Comparison of ENCODE assay signal across 30 cellular contexts in the genomic region with DNA sequence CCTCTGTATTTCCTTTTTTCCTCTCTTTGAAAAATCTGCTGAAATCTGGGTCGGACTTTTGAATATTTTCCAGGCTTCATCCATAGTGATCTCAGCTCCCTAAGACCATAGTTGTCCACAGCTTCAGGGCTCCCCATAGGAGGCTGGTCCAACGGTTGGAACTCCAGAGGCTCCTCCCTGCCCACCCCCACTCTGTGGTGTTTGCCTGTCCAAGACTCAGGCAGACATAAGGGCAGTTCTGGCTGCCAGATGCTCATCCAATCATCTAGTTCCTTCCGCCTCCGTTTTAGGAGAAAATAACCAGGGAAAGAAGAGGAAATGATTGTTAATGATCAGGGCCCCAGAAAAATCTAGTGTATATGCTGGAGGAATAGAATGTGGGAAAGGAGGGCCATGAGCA. TPM values are rescaled to one million over a fixed set of nuclear protein-coding genes. Genes with fewer than 3 reads are reported as not detected.
A peak's percentile ranks its signal among the peaks of the same experiment; 100 is the strongest.
DNase-seq lines count a peak whose midpoint lies in the region; ATAC-seq and TF ChIP-seq lines count a peak whose summit lies in the region.
"Had no signal": no experiment of that assay in that cellular context is flagged by ENCODE, and none has a peak within 500 bp of the region (broad histone marks: within the 10 kb centered on the region; RNA-seq: fewer than 3 reads in every experiment).

No MANE protein-coding gene starts in this region.

- H3K36me3 Mint-ChIP-seq in nephron progenitor cell (ENCODE audit: low read depth): no peaks in the 10 kb centered on the region

- peaks cover 13% of the 10 kb centered on the region for H3K4me1 ChIP-seq in BE2C
- H3K4me1 ChIP-seq: A549, body of pancreas, right atrium auricular region, suprapubic skin had no signal

- ATAC-seq in SK-N-SH treated with all-trans-retinoic acid at 6 μM for 48 hours: peak; percentile 69; the same call in 2 of the 3 replicates
- no peak for ATAC-seq in HG02970 (IDR thresholded peaks at IDR 0.05; ENCODE audit: low FRiP score, unreplicated experiment)
- ATAC-seq: A549; activated CD4-positive, alpha-beta T cell treated with anti-CD3 and anti-CD28 coated beads for 36 hours; activated CD8-positive, alpha-beta T cell treated with anti-CD3 and anti-CD28 coated beads for 36 hours; body of pancreas; GM12878; left lobe of liver; Right ventricle myocardium inferior had no signal

- DNase-seq in BE2C: peak; percentile 34
- DNase-seq in NCI-H2227 (lab: John Stamatoyannopoulos, UW; ENCODE audit: unreplicated experiment): peak; percentile 53
- peak; percentile 12 for DNase-seq in nephron progenitor cell
- no peak for DNase-seq in NCI-H2081 treated with DMSO at 0.1 percent for 48 hours (lab: John Stamatoyannopoulos, UW)
- DNase-seq in NCI-H510A treated with DMSO at 0.1 percent for 48 hours (lab: John Stamatoyannopoulos, UW): no peak
- DNase-seq in dorsolateral prefrontal cortex: no peak
- DNase-seq: activated CD4-positive, alpha-beta T cell treated with anti-CD3 and anti-CD28 coated beads for 36 hours; activated CD8-positive, alpha-beta memory T cell treated with anti-CD3 and anti-CD28 coated beads, Interleukin-2, amount 50 U/mL, for 48 hours; activated CD8-positive, alpha-beta T cell treated with anti-CD3 and anti-CD28 coated beads for 36 hours; activated naive CD4-positive, alpha-beta T cell treated with anti-CD3 and anti-CD28 coated beads for 36 hours; body of pancreas; CD4-positive, alpha-beta memory T cell; Karpas-422; NCI-H1417; NCI-H2081; PC-9; small intestine; stimulated activated naive CD4-positive, alpha-beta T cell treated with Interleukin-2 at 50 U/mL for 16 hours had no signal

- no peaks in the 10 kb centered on the region for H3K9me3 ChIP-seq in BE2C
- H3K9me3 ChIP-seq: A549, body of pancreas, HAP-1, right atrium auricular region, suprapubic skin had no signal

- H3K27me3 Mint-ChIP-seq in nephron progenitor cell (ENCODE audit: low read depth, poor library complexity): peaks cover 3% of the 10 kb centered on the region

- peaks cover 4% of the 10 kb centered on the region for H3K9me3 Mint-ChIP-seq in nephron progenitor cell
- H3K9me3 Mint-ChIP-seq: activated CD8-positive, alpha-beta T cell treated with anti-CD3 and anti-CD28 coated beads for 36 hours; activated naive CD4-positive, alpha-beta T cell treated with anti-CD3 and anti-CD28 coated beads for 36 hours; nephron; T-helper 2 cell treated with Interferon-gamma antibody and Interleukin-4, amounts not matched to agents 5 μg/mL and 100 μg/mL, for 36 hours had no signal

- no peak for TF ChIP-seq CTCF in BE2C (IDR thresholded peaks at IDR 0.05; ENCODE audit: low read depth, low read length)
- no peak for TF ChIP-seq CTCF in nephron progenitor cell (IDR thresholded peaks at IDR 0.05)
- no peak for TF ChIP-seq CTCF in dorsolateral prefrontal cortex (IDR thresholded peaks at IDR 0.05 in 54 of 56, conservative IDR thresholded peaks at IDR 0.05 in 2 of 56; ENCODE audit: low read depth in 1 of 56, partially characterized antibody in 56 of 56)

- H3K4me1 Mint-ChIP-seq in nephron progenitor cell: peaks cover 82% of the 10 kb centered on the region

- intact Hi-C loops in dorsolateral prefrontal cortex (cut with DNase I): no loop called here

- H3K36me3 ChIP-seq in BE2C: no peaks in the 10 kb centered on the region
- H3K36me3 ChIP-seq: HAP-1, right atrium auricular region, suprapubic skin had no signal

- no peak overlapping the region for H3K4me3 Mint-ChIP-seq in nephron progenitor cell
- H3K4me3 Mint-ChIP-seq: activated CD4-positive, alpha-beta T cell treated with anti-CD3 and anti-CD28 coated beads for 36 hours; activated CD8-positive, alpha-beta T cell treated with anti-CD3 and anti-CD28 coated beads for 36 hours; activated naive CD4-positive, alpha-beta T cell treated with anti-CD3 and anti-CD28 coated beads for 36 hours; CD4-positive, alpha-beta memory T cell; nephron; T-helper 2 cell treated with Interferon-gamma antibody and Interleukin-4, amounts not matched to agents 5 μg/mL and 100 μg/mL, for 36 hours had no signal

- H3K27me3 ChIP-seq in BE2C (no peaks in the 10 kb centered on the region), dorsolateral prefrontal cortex (peaks cover 0 to 3% (median 0%) of the 10 kb centered on the region in 45 donors)
- H3K27me3 ChIP-seq: body of pancreas, right atrium auricular region, suprapubic skin had no signal

- peak overlapping the region; percentile 52 for H3K27ac Mint-ChIP-seq in nephron progenitor cell
- H3K27ac Mint-ChIP-seq: activated CD4-positive, alpha-beta T cell treated with anti-CD3 and anti-CD28 coated beads for 36 hours; activated CD8-positive, alpha-beta T cell treated with anti-CD3 and anti-CD28 coated beads for 36 hours; activated naive CD4-positive, alpha-beta T cell treated with anti-CD3 and anti-CD28 coated beads for 36 hours; CD4-positive, alpha-beta memory T cell; T-helper 2 cell treated with Interferon-gamma antibody and Interleukin-4, amounts not matched to agents 5 μg/mL and 100 μg/mL, for 36 hours had no signal

- H3K4me3 ChIP-seq in BE2C (ENCODE audit: low read depth, low read length): no peak overlapping the region
- no peak overlapping the region for H3K4me3 ChIP-seq in dorsolateral prefrontal cortex
- H3K4me3 ChIP-seq: A549, body of pancreas, GM12878, HAP-1, PC-9, right atrium auricular region, suprapubic skin had no signal

- H3K27ac ChIP-seq in dorsolateral prefrontal cortex: no peak overlapping the region
- H3K27ac ChIP-seq: A549, body of pancreas, parathyroid adenoma, PC-9, right atrium auricular region, suprapubic skin had no signal

TF ChIP-seq in SK-N-SH treated with all-trans-retinoic acid at 6 μM for 48 hours, 23 proteins besides CTCF, POLR2A, EP300 and RAD21:
- TF ChIP-seq GLIS3 (CRISPR knock-in tag; IDR thresholded peaks at IDR 0.05) (no peak), TCF4 (CRISPR knock-in tag; IDR thresholded peaks at IDR 0.05; ENCODE audit: borderline replicate concordance) (peak; percentile 29; the same call in 1 of the 2 replicates), PPARA (CRISPR knock-in tag; IDR thresholded peaks at IDR 0.05; ENCODE audit: borderline replicate concordance) (no peak), CSDC2 (CRISPR knock-in tag; IDR thresholded peaks at IDR 0.05) (no peak)

RNA-seq across cellular contexts. Expression of a gene that starts 27.9 kb away (rescaled TPM):
- polyA plus RNA-seq in BE2C (2012; ENCODE audit: insufficient read depth, insufficient read length, low read depth): 4.6 TPM
- 1 to 10 TPM in 118 of 120 experiments, under 1 TPM in 2; 0.94 to 7.0 (median 2.4) TPM for total RNA-seq in dorsolateral prefrontal cortex
- total RNA-seq: activated CD4-positive, alpha-beta T cell treated with anti-CD3 and anti-CD28 coated beads for 36 hours; activated CD8-positive, alpha-beta T cell treated with anti-CD3 and anti-CD28 coated beads for 36 hours; activated naive CD4-positive, alpha-beta T cell treated with anti-CD3 and anti-CD28 coated beads for 36 hours; CD4-positive, alpha-beta memory T cell; GM12878 had no signal
- polyA plus RNA-seq: CD4-positive, alpha-beta memory T cell had no signal

Comparison
In these comparisons a context has a peak if more than half of its experiments do, and no peak if none do; other contexts are left out.
1. DNase-seq: peak in BE2C (single experiment), NCI-H2227 (single experiment) and nephron progenitor cell (single experiment); none in NCI-H2081 treated with DMSO at 0.1 percent for 48 hours (single experiment), NCI-H510A treated with DMSO at 0.1 percent for 48 hours (single experiment) and dorsolateral prefrontal cortex (0 of 10).